Comparison of ENCODE assay signal across 15 cellular contexts in genomic region chr6:45728674-45729073, GRCh38.
DNase-seq lines count a peak whose midpoint lies in the region; ATAC-seq and TF ChIP-seq lines count a peak whose summit lies in the region.
"Had no signal": no experiment of that assay in that cellular context is flagged by ENCODE, and none has a peak within 500 bp of the region (broad histone marks: within the 10 kb centered on the region; RNA-seq: fewer than 3 reads in every experiment).

No MANE protein-coding gene starts in this region.

- H3K27ac Mint-ChIP-seq in CD8-positive, alpha-beta T cell: no peak overlapping the region
- H3K27ac Mint-ChIP-seq: WTC11 had no signal

- H3K9ac ChIP-seq in KMS-11: no peak overlapping the region

- CTCF ChIA-PET in CD8-positive, alpha-beta T cell (lab: Charles Lee): no interaction called here

- H3K27me3 Mint-ChIP-seq in CD8-positive, alpha-beta T cell (ENCODE audit: low read depth): no peaks in the 10 kb centered on the region

- H3K36me3 ChIP-seq in KMS-11 (ENCODE audit: insufficient read depth): no peaks in the 10 kb centered on the region
- H3K36me3 ChIP-seq in CD8-positive, alpha-beta T cell (ENCODE audit: insufficient read depth, low read length): no peaks in the 10 kb centered on the region
- H3K36me3 ChIP-seq: spleen had no signal

- H2AFZ ChIP-seq in KMS-11 (ENCODE audit: low read depth): no peak overlapping the region

- no peaks in the 10 kb centered on the region for H3K9me3 ChIP-seq in CD8-positive, alpha-beta T cell (ENCODE audit: low read length)
- H3K9me3 ChIP-seq: mucosa of descending colon had no signal

- H3K36me3 Mint-ChIP-seq in CD8-positive, alpha-beta T cell: no peaks in the 10 kb centered on the region
- H3K36me3 Mint-ChIP-seq: WTC11 had no signal

- H3K4me2 ChIP-seq in KMS-11: 0 out of 2 replicates have a peak overlapping the region, but pooled peaks have one; percentile 47

- peaks cover 31% of the 10 kb centered on the region for H3K4me1 ChIP-seq in KMS-11 (ENCODE audit: low read depth, poor library complexity, severe bottlenecking)
- no peaks in the 10 kb centered on the region for H3K4me1 ChIP-seq in CD8-positive, alpha-beta T cell (ENCODE audit: insufficient read depth, low read length)

- H3K4me1 Mint-ChIP-seq in CD8-positive, alpha-beta T cell (ENCODE audit: low read depth): no peaks in the 10 kb centered on the region

- H3K4me3 ChIP-seq in KMS-11 (IDR thresholded peaks at IDR 0.05; ENCODE audit: insufficient read depth, low read depth, low read length) (no peak overlapping the region), fibroblast of villous mesenchyme (ENCODE audit: low read depth, low read length) (no peak overlapping the region)
- no peak overlapping the region for H3K4me3 ChIP-seq in CD8-positive, alpha-beta T cell (ENCODE audit: low read depth, low read length)
- H3K4me3 ChIP-seq: mucosa of descending colon, spleen had no signal

- H3K79me2 ChIP-seq in KMS-11 (ENCODE audit: insufficient read depth, low read depth): no peaks in the 10 kb centered on the region

- no peak for TF ChIP-seq CTCF in KMS-11 (conservative IDR thresholded peaks at IDR 0.05; ENCODE audit: low read depth, low read length)
- no peak for TF ChIP-seq CTCF in fibroblast of villous mesenchyme (IDR thresholded peaks at IDR 0.05; ENCODE audit: insufficient read depth, low read depth, low read length)
- no peak for TF ChIP-seq CTCF in CD8-positive, alpha-beta T cell (IDR thresholded peaks at IDR 0.05)

- H3K27me3 ChIP-seq in KMS-11 (ENCODE audit: insufficient read depth, low read depth): no peaks in the 10 kb centered on the region
- H3K27me3 ChIP-seq in CD8-positive, alpha-beta T cell (ENCODE audit: insufficient read depth, low read length): no peaks in the 10 kb centered on the region
- H3K27me3 ChIP-seq: spleen had no signal

- POLR2A ChIA-PET in CD8-positive, alpha-beta T cell (lab: Charles Lee): no interaction called here

- H3K4me3 Mint-ChIP-seq in CD8-positive, alpha-beta T cell: no peak overlapping the region
- H3K4me3 Mint-ChIP-seq: WTC11 had no signal

- no peaks in the 10 kb centered on the region for H3K9me3 Mint-ChIP-seq in CD8-positive, alpha-beta T cell

- intact Hi-C loops in Right ventricle myocardium inferior (cut with DNase I): no loop called here
- intact Hi-C loops in CD8-positive, alpha-beta T cell (cut with DNase I, micrococcal nuclease): no loop called here

- DNase-seq in COLO829 (ENCODE audit: low spot score): peak; percentile 38
- DNase-seq in astrocyte of the hippocampus (ENCODE audit: low read depth, low spot score): peak; percentile 36
- peak; percentile 53 for DNase-seq in fibroblast of villous mesenchyme (ENCODE audit: low read depth)
- DNase-seq in Right ventricle myocardium inferior (ENCODE audit: missing footprints): no peak
- no peak for DNase-seq in NCI-H1930 (lab: John Stamatoyannopoulos, UW)
- no peak for DNase-seq in CD8-positive, alpha-beta T cell
- no peak for DNase-seq in KG1 (lab: John Stamatoyannopoulos, UW)
- DNase-seq: activated CD8-positive, alpha-beta memory T cell treated with anti-CD3 and anti-CD28 coated beads for 24 hours; activated gamma-delta T cell; head of caudate nucleus; kidney; mucosa of descending colon; spleen had no signal

- ATAC-seq in Right ventricle myocardium inferior: no peak
- ATAC-seq in CD8-positive, alpha-beta T cell: no peak
- ATAC-seq: mucosa of descending colon, WTC11 had no signal

- no peak overlapping the region for H3K27ac ChIP-seq in KMS-11
- H3K27ac ChIP-seq in CD8-positive, alpha-beta T cell (ENCODE audit: low read depth, low read length): no peak overlapping the region
- H3K27ac ChIP-seq: spleen had no signal

- H4K20me1 ChIP-seq in KMS-11 (ENCODE audit: insufficient read depth): no peaks in the 10 kb centered on the region

Comparison
In these comparisons a context has a peak if more than half of its experiments do, and no peak if none do; other contexts are left out.
1. DNase-seq: peak in COLO829 (single experiment), astrocyte of the hippocampus (single experiment) and fibroblast of villous mesenchyme (single experiment); none in Right ventricle myocardium inferior (single experiment), NCI-H1930 (0 of 2), CD8-positive, alpha-beta T cell (0 of 7) and KG1 (single experiment).